In the genomic region with DNA sequence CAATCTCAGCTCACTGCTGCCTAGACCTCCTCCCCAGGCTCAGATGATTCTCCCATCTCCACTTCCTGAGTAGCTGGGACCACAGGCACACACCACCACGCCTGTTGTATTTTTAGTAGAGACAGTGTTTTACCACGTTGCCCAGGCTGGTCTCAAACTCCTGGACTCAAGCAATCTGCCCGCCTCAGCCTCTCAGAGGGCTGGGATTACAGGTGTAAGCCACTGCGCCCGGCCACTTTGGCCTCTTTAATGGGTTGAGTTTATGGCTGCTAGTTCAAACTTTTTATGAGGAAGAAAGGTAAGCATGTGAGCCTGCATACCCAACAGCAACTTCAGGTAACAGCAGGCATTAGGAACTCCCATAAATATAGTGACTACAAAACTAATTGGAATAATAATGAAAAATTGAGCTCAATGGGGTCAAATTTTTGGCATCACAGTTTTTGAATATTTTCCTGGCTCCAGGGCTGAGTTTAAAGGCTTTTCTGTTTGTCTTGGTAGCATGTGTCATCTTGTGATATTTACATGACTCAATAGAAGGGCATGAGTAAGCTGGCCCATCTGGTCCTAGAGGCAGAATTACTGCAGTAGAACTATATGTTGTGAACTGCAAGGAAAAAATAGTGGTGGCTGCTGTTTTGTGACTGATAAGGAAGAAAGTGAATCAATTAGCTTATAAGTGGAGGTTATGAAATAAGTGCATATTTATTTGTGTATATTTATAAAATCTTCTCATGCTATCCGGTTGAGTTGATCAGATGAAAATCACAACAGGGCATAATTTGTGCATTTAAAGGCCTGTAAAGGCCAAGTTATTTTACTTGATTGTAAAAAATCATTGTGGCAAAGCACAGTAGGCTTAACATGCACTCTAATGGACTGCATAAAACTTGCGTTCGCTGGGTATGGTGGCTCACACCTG, we compare ENCODE assay signal across 9 cellular contexts. TPM values are rescaled to one million over a fixed set of nuclear protein-coding genes. Genes with fewer than 3 reads are reported as not detected.
DNase-seq lines count a peak whose midpoint lies in the region; ATAC-seq and TF ChIP-seq lines count a peak whose summit lies in the region.
"Had no signal": no experiment of that assay in that cellular context is flagged by ENCODE, and none has a peak within 500 bp of the region (broad histone marks: within the 10 kb centered on the region; RNA-seq: fewer than 3 reads in every experiment).

No MANE protein-coding gene starts in this region.

- DNase-seq in EL = peak; percentile 95
- DNase-seq in NCI-H446 treated with DMSO at 0.1 percent for 48 hours (lab: John Stamatoyannopoulos, UW) = peak; percentile 82
- peak; percentile 93 for DNase-seq in choroid plexus epithelial cell (ENCODE audit: low read depth)
- DNase-seq in pulmonary artery endothelial cell (ENCODE audit: low read depth, low spot score) = peak; percentile 77
- DNase-seq in stimulated activated naive B cell treated with anti-CD40 and anti-IgM and Interleukin-4, amounts not matched to agents 10 μg/mL and 1 μg/mL and 100 μg/mL, for 72 hours = no peak
- no peak for DNase-seq in thyroid gland
- no peak for DNase-seq in stimulated activated CD4-positive, alpha-beta T cell treated with anti-CD3 and anti-CD28 coated beads, Interleukin-4, amount 100 ng/mL, for 1 hour

- H3K4me3 Mint-ChIP-seq in stimulated activated naive B cell treated with anti-CD40 and anti-IgM and Interleukin-4, amounts not matched to agents 10 μg/mL and 1 μg/mL and 100 μg/mL, for 72 hours = no peak overlapping the region

- no peak overlapping the region for H3K4me3 ChIP-seq in choroid plexus epithelial cell (ENCODE audit: low read depth, low read length)
- no peak overlapping the region for H3K4me3 ChIP-seq in thyroid gland (replicated peaks in 1 of 3)

- H3K27me3 ChIP-seq in thyroid gland = no peaks in the 10 kb centered on the region
- H3K27me3 ChIP-seq: neutrophil had no signal

- no peaks in the 10 kb centered on the region for H3K27me3 Mint-ChIP-seq in stimulated activated naive B cell treated with anti-CD40 and anti-IgM and Interleukin-4, amounts not matched to agents 10 μg/mL and 1 μg/mL and 100 μg/mL, for 72 hours

- peaks cover 0 to 10% of the 10 kb centered on the region in 2 donors for H3K4me1 ChIP-seq in thyroid gland

- no peaks in the 10 kb centered on the region for H3K9me3 ChIP-seq in thyroid gland
- H3K9me3 ChIP-seq: neutrophil had no signal

- H3K27ac Mint-ChIP-seq in stimulated activated naive B cell treated with anti-CD40 and anti-IgM and Interleukin-4, amounts not matched to agents 10 μg/mL and 1 μg/mL and 100 μg/mL, for 72 hours = no peak overlapping the region

- no peak overlapping the region for H3K27ac ChIP-seq in thyroid gland
- H3K27ac ChIP-seq: neutrophil had no signal

- H3K4me1 Mint-ChIP-seq in stimulated activated naive B cell treated with anti-CD40 and anti-IgM and Interleukin-4, amounts not matched to agents 10 μg/mL and 1 μg/mL and 100 μg/mL, for 72 hours = peaks cover 7 to 21% of the 10 kb centered on the region in 2 donors

- no peak for TF ChIP-seq POLR2A in thyroid gland (IDR thresholded peaks at IDR 0.05)

- no peak for ATAC-seq in stimulated activated naive B cell treated with anti-CD40 and anti-IgM and Interleukin-4, amounts not matched to agents 10 μg/mL and 1 μg/mL and 100 μg/mL, for 72 hours (replicated peaks)
- ATAC-seq in GM21737 (IDR thresholded peaks at IDR 0.05; ENCODE audit: unreplicated experiment) = no peak

- H3K9me3 Mint-ChIP-seq in stimulated activated naive B cell treated with anti-CD40 and anti-IgM and Interleukin-4, amounts not matched to agents 10 μg/mL and 1 μg/mL and 100 μg/mL, for 72 hours = no peaks in the 10 kb centered on the region

- TF ChIP-seq CTCF in choroid plexus epithelial cell (conservative IDR thresholded peaks at IDR 0.05; ENCODE audit: low read depth, low read length) (no peak), thyroid gland (IDR thresholded peaks at IDR 0.05) (no peak)

- no peaks in the 10 kb centered on the region for H3K36me3 ChIP-seq in thyroid gland

- 89 to 91% methylated on average over 8 of the region's 8 CpGs for WGBS in thyroid gland, 2 donors

- intact Hi-C loops in thyroid gland (cut with DNase I) = no loop called here

- H3K36me3 Mint-ChIP-seq in stimulated activated naive B cell treated with anti-CD40 and anti-IgM and Interleukin-4, amounts not matched to agents 10 μg/mL and 1 μg/mL and 100 μg/mL, for 72 hours = peaks cover 15 to 27% of the 10 kb centered on the region in 2 donors

RNA-seq across cellular contexts. Expression of a gene that starts 24.8 kb away (rescaled TPM):
- total RNA-seq in pulmonary artery endothelial cell (3.5 and 11.2 TPM in 2 replicates), thyroid gland (10 to 100 TPM; 13.1 to 32.9 (median 25.8) TPM)

Comparison
In these comparisons a context has a peak if more than half of its experiments do, and no peak if none do; other contexts are left out.
1. DNase-seq: peak in EL (single experiment), NCI-H446 treated with DMSO at 0.1 percent for 48 hours (single experiment), choroid plexus epithelial cell (single experiment) and pulmonary artery endothelial cell (single experiment); none in stimulated activated naive B cell treated with anti-CD40 and anti-IgM and Interleukin-4, amounts not matched to agents 10 μg/mL and 1 μg/mL and 100 μg/mL, for 72 hours (single experiment), thyroid gland (0 of 2) and stimulated activated CD4-positive, alpha-beta T cell treated with anti-CD3 and anti-CD28 coated beads, Interleukin-4, amount 100 ng/mL, for 1 hour (single experiment).